ENCODE assay signal across 37 cellular contexts in the genomic region with DNA sequence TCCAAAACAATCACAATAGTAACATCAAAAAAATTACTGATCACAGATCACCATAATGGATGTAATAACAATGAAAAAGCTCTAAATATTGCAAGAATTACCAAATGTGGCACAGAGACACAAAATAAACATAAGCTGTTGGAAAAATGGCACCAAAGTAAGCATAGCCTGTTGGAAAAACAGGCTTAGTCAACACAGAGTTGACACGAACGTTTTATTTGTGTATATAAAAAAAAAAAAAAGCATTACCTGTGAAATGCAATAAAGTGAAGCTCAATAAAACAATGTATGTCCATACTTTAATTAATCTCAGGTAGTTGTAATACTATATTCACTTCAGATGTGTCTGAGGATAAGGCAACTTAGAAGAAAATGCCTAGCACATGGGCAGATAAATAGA.
"Had no signal": no experiment of that assay in that cellular context is flagged by ENCODE, and none has a peak within 500 bp of the region (broad histone marks: within the 10 kb centered on the region; RNA-seq: fewer than 3 reads in every experiment).

No MANE protein-coding gene starts in this region.

- H3K27ac Mint-ChIP-seq: activated B cell treated with CpG ODN at 0.5 μM for 24 hours; activated CD4-positive, alpha-beta memory T cell treated with anti-CD3 and anti-CD28 coated beads for 36 hours; activated CD4-positive, alpha-beta T cell treated with anti-CD3 and anti-CD28 coated beads, Interleukin-2, amount 10 ng/mL, durations not matched to agents 24 days and 14 days; activated CD8-positive, alpha-beta T cell treated with anti-CD3 and anti-CD28 coated beads for 36 hours; activated naive CD4-positive, alpha-beta T cell treated with anti-CD3 and anti-CD28 coated beads for 36 hours; activated naive CD4-positive, alpha-beta T cell treated with anti-CD3 and anti-CD28 coated beads, Interleukin-2, amount 50 U/mL, for 72 hours; activated naive CD8-positive, alpha-beta T cell treated with anti-CD3 and anti-CD28 coated beads for 36 hours; activated T-cell treated with anti-CD3 and anti-CD28 coated beads, Interleukin-2, amount 50 U/mL, for 72 hours; activated T-helper 17 cell treated with anti-CD3 and anti-CD28 coated beads, Interleukin-2, amount 50 U/mL, for 72 hours; T-helper 1 cell treated with Interleukin-12 subunit alpha and Interleukin-12 subunit beta and Interleukin-4 antibody, amounts not matched to agents 30 μg/mL and 1 μg/mL, for 36 hours; T-helper 2 cell treated with Interferon-gamma antibody and Interleukin-4, amounts not matched to agents 5 μg/mL and 100 μg/mL, for 36 hours had no signal

- DNase-seq: activated B cell treated with CpG ODN at 0.5 μM for 24 hours; activated CD4-positive, alpha-beta memory T cell treated with anti-CD3 and anti-CD28 coated beads for 36 hours; activated CD4-positive, alpha-beta T cell treated with anti-CD3 and anti-CD28 coated beads for 4 hours; activated CD4-positive, alpha-beta T cell treated with anti-CD3 and anti-CD28 coated beads, Interleukin-2, amount 10 ng/mL, durations not matched to agents 24 days and 14 days; activated CD4-positive, alpha-beta T cell treated with anti-CD3 and anti-CD28 coated beads, Interleukin-2, amount 50 U/mL, for 1 hour; activated CD4-positive, alpha-beta T cell treated with anti-CD3 and anti-CD28 coated beads, Interleukin-2, amount 50 U/mL, for 4 hours; activated CD4-positive, CD25-positive, alpha-beta regulatory T cell treated with anti-CD3 and anti-CD28 coated beads, Interleukin-2, amount 50 U/mL, for 72 hours; activated CD8-positive, alpha-beta memory T cell treated with anti-CD3 and anti-CD28 coated beads, Interleukin-2, amount 50 U/mL, for 4 hours; activated CD8-positive, alpha-beta T cell treated with anti-CD3 and anti-CD28 coated beads for 36 hours; activated effector memory CD4-positive, alpha-beta T cell treated with anti-CD3 and anti-CD28 coated beads, Interleukin-2, amount 50 U/mL, for 16 hours; activated gamma-delta T cell treated with Interleukin-2 at 50 U/mL for 16 hours; activated naive CD4-positive, alpha-beta T cell; activated naive CD4-positive, alpha-beta T cell treated with anti-CD3 and anti-CD28 coated beads for 36 hours; activated naive CD4-positive, alpha-beta T cell treated with anti-CD3 and anti-CD28 coated beads, Interleukin-2, amount 50 U/mL, for 16 hours; activated naive CD8-positive, alpha-beta T cell treated with anti-CD3 and anti-CD28 coated beads for 36 hours; activated T-cell treated with anti-CD3 and anti-CD28 coated beads for 4 hours; activated T-cell treated with anti-CD3 and anti-CD28 coated beads, Interleukin-2, amount 50 U/mL, for 1 hour; activated T-cell treated with anti-CD3 and anti-CD28 coated beads, Interleukin-2, amount 50 U/mL, for 4 hours; activated T-cell treated with anti-CD3 and anti-CD28 coated beads, Interleukin-2, amount 50 U/mL, for 72 hours; adrenal gland; amniotic stem cell; aorta; body of pancreas; brain microvascular endothelial cell; caudate nucleus; cerebellar nuclear complex; T-helper 1 cell; T-helper 2 cell; T-helper 9 cell had no signal

- H3K9me3 ChIP-seq: adrenal gland had no signal

- H3K27me3 ChIP-seq: adrenal gland, body of pancreas, brain microvascular endothelial cell, cardiac muscle cell had no signal

- H3K4me3 ChIP-seq: adrenal gland, body of pancreas, cardiac muscle cell had no signal

- H3K4me1 ChIP-seq: adrenal gland, body of pancreas had no signal

- H3K27me3 Mint-ChIP-seq: activated B cell treated with CpG ODN at 0.5 μM for 24 hours; activated CD4-positive, alpha-beta memory T cell treated with anti-CD3 and anti-CD28 coated beads for 36 hours; activated CD4-positive, alpha-beta T cell treated with anti-CD3 and anti-CD28 coated beads, Interleukin-2, amount 10 ng/mL, durations not matched to agents 24 days and 14 days; activated CD8-positive, alpha-beta T cell treated with anti-CD3 and anti-CD28 coated beads for 36 hours; activated naive CD8-positive, alpha-beta T cell treated with anti-CD3 and anti-CD28 coated beads for 36 hours; activated T-helper 17 cell treated with anti-CD3 and anti-CD28 coated beads, Interleukin-2, amount 50 U/mL, for 72 hours; central memory CD8-positive, alpha-beta T cell had no signal

- H3K4me1 Mint-ChIP-seq: activated B cell treated with CpG ODN at 0.5 μM for 24 hours had no signal

- H3K4me3 Mint-ChIP-seq: activated B cell treated with CpG ODN at 0.5 μM for 24 hours; activated CD4-positive, alpha-beta memory T cell treated with anti-CD3 and anti-CD28 coated beads for 36 hours; activated CD4-positive, alpha-beta T cell treated with anti-CD3 and anti-CD28 coated beads, Interleukin-2, amount 10 ng/mL, durations not matched to agents 24 days and 14 days; activated CD8-positive, alpha-beta T cell treated with anti-CD3 and anti-CD28 coated beads for 36 hours; activated naive CD4-positive, alpha-beta T cell treated with anti-CD3 and anti-CD28 coated beads for 36 hours; activated naive CD8-positive, alpha-beta T cell treated with anti-CD3 and anti-CD28 coated beads for 36 hours; activated T-cell treated with anti-CD3 and anti-CD28 coated beads, Interleukin-2, amount 50 U/mL, for 4 hours; activated T-cell treated with anti-CD3 and anti-CD28 coated beads, Interleukin-2, amount 50 U/mL, for 72 hours; activated T-helper 1 cell treated with anti-CD3 and anti-CD28 coated beads, Interleukin-12 subunit alpha, Interleukin-12 subunit beta, Interleukin-2, Interleukin-4 antibody, amounts not matched to agents 30 ng/mL and 10 ng/mL and 1 ng/mL, durations not matched to agents 14 hours and 24 hours and 36 hours; activated T-helper 17 cell treated with anti-CD3 and anti-CD28 coated beads, Interleukin-2, amount 50 U/mL, for 72 hours; central memory CD8-positive, alpha-beta T cell; T-helper 1 cell treated with Interleukin-12 subunit alpha and Interleukin-12 subunit beta and Interleukin-4 antibody, amounts not matched to agents 30 μg/mL and 1 μg/mL, for 36 hours; T-helper 2 cell treated with Interferon-gamma antibody and Interleukin-4, amounts not matched to agents 5 μg/mL and 100 μg/mL, for 36 hours had no signal

- H3K27ac ChIP-seq: adrenal gland, body of pancreas, brain microvascular endothelial cell, cardiac muscle cell, VCaP had no signal

- ATAC-seq: activated CD8-positive, alpha-beta T cell treated with anti-CD3 and anti-CD28 coated beads for 36 hours; activated naive CD4-positive, alpha-beta T cell treated with anti-CD3 and anti-CD28 coated beads, Interleukin-2, amount 50 U/mL, for 72 hours; activated T-cell treated with anti-CD3 and anti-CD28 coated beads, Interleukin-2, amount 50 U/mL, for 4 hours; activated T-cell treated with anti-CD3 and anti-CD28 coated beads, Interleukin-2, amount 50 U/mL, for 72 hours; activated T-helper 17 cell treated with anti-CD3 and anti-CD28 coated beads, Interleukin-2, amount 50 U/mL, for 72 hours; body of pancreas had no signal
